In genomic region chr3:120369000-120369399, GRCh38 we compare ENCODE assay signal across 14 cellular contexts.
DNase-seq lines count a peak whose midpoint lies in the region; ATAC-seq lines count a peak whose summit lies in the region.
"Had no signal": no experiment of that assay in that cellular context is flagged by ENCODE, and none has a peak within 500 bp of the region (broad histone marks: within the 10 kb centered on the region; RNA-seq: fewer than 3 reads in every experiment).

No MANE protein-coding gene starts in this region.

- H3K27ac Mint-ChIP-seq in stimulated activated naive B cell treated with anti-CD40 and anti-IgM and Interleukin-4, amounts not matched to agents 10 μg/mL and 1 μg/mL and 100 μg/mL, for 72 hours: no peak overlapping the region
- H3K27ac Mint-ChIP-seq in activated naive CD4-positive, alpha-beta T cell treated with anti-CD3 and anti-CD28 coated beads, Interleukin-2, amount 10 ng/mL, durations not matched to agents 7 days and 5 days: no peak overlapping the region
- H3K27ac Mint-ChIP-seq: activated CD8-positive, alpha-beta T cell treated with anti-CD3 and anti-CD28 coated beads for 36 hours; activated naive CD4-positive, alpha-beta T cell treated with anti-CD3 and anti-CD28 coated beads for 36 hours; CD8-positive, alpha-beta memory T cell had no signal

- CTCF ChIA-PET in activated naive CD4-positive, alpha-beta T cell treated with anti-CD3 and anti-CD28 coated beads, Interleukin-2, amount 10 ng/mL, durations not matched to agents 7 days and 5 days (lab: Charles Lee): no interaction called here

- ATAC-seq in GM19397 (IDR thresholded peaks at IDR 0.05; ENCODE audit: unreplicated experiment) (peak; percentile 93), HG02763 (IDR thresholded peaks at IDR 0.05; ENCODE audit: unreplicated experiment) (peak; percentile 87), HG03469 (IDR thresholded peaks at IDR 0.05; ENCODE audit: unreplicated experiment) (peak; percentile 66)
- peak; percentile 36 to 41 for ATAC-seq in stimulated activated naive B cell treated with anti-CD40 and anti-IgM and Interleukin-4, amounts not matched to agents 10 μg/mL and 1 μg/mL and 100 μg/mL, for 72 hours (replicated peaks)
- ATAC-seq: activated CD8-positive, alpha-beta T cell treated with anti-CD3 and anti-CD28 coated beads for 36 hours had no signal

- DNase-seq in stimulated activated naive B cell treated with anti-CD40 and anti-IgM and Interleukin-4, amounts not matched to agents 10 μg/mL and 1 μg/mL and 100 μg/mL, for 72 hours: no peak
- no peak for DNase-seq in activated naive CD4-positive, alpha-beta T cell treated with anti-CD3 and anti-CD28 coated beads, Interleukin-2, amount 10 ng/mL, durations not matched to agents 7 days and 5 days
- DNase-seq in DMS 273 treated with DMSO at 0.1 percent for 48 hours (lab: John Stamatoyannopoulos, UW) (no peak), SKM-1 treated with dmso at 0.1 percent for 144 hours (lab: John Stamatoyannopoulos, UW; ENCODE audit: unreplicated experiment) (no peak)
- DNase-seq: activated CD8-positive, alpha-beta T cell treated with anti-CD3 and anti-CD28 coated beads for 36 hours; activated naive CD4-positive, alpha-beta T cell treated with anti-CD3 and anti-CD28 coated beads for 36 hours; CD8-positive, alpha-beta memory T cell; H7; NCI-H2029 treated with DMSO at 0.1 percent for 48 hours; T-helper 2 cell had no signal

- peaks cover 15 to 39% of the 10 kb centered on the region in 2 donors for H3K27me3 Mint-ChIP-seq in stimulated activated naive B cell treated with anti-CD40 and anti-IgM and Interleukin-4, amounts not matched to agents 10 μg/mL and 1 μg/mL and 100 μg/mL, for 72 hours
- H3K27me3 Mint-ChIP-seq in activated naive CD4-positive, alpha-beta T cell treated with anti-CD3 and anti-CD28 coated beads, Interleukin-2, amount 10 ng/mL, durations not matched to agents 7 days and 5 days: peaks cover 31% of the 10 kb centered on the region

- no peak overlapping the region for H3K4me3 Mint-ChIP-seq in stimulated activated naive B cell treated with anti-CD40 and anti-IgM and Interleukin-4, amounts not matched to agents 10 μg/mL and 1 μg/mL and 100 μg/mL, for 72 hours
- no peak overlapping the region for H3K4me3 Mint-ChIP-seq in activated naive CD4-positive, alpha-beta T cell treated with anti-CD3 and anti-CD28 coated beads, Interleukin-2, amount 10 ng/mL, durations not matched to agents 7 days and 5 days
- H3K4me3 Mint-ChIP-seq: activated CD8-positive, alpha-beta T cell treated with anti-CD3 and anti-CD28 coated beads for 36 hours; activated naive CD4-positive, alpha-beta T cell treated with anti-CD3 and anti-CD28 coated beads for 36 hours; CD8-positive, alpha-beta memory T cell; central memory CD8-positive, alpha-beta T cell had no signal

- H3K36me3 Mint-ChIP-seq in stimulated activated naive B cell treated with anti-CD40 and anti-IgM and Interleukin-4, amounts not matched to agents 10 μg/mL and 1 μg/mL and 100 μg/mL, for 72 hours: no peaks in the 10 kb centered on the region
- H3K36me3 Mint-ChIP-seq in activated naive CD4-positive, alpha-beta T cell treated with anti-CD3 and anti-CD28 coated beads, Interleukin-2, amount 10 ng/mL, durations not matched to agents 7 days and 5 days: no peaks in the 10 kb centered on the region
- H3K36me3 Mint-ChIP-seq: CD8-positive, alpha-beta memory T cell had no signal

- H3K9me3 Mint-ChIP-seq in stimulated activated naive B cell treated with anti-CD40 and anti-IgM and Interleukin-4, amounts not matched to agents 10 μg/mL and 1 μg/mL and 100 μg/mL, for 72 hours: no peaks in the 10 kb centered on the region
- H3K9me3 Mint-ChIP-seq in activated naive CD4-positive, alpha-beta T cell treated with anti-CD3 and anti-CD28 coated beads, Interleukin-2, amount 10 ng/mL, durations not matched to agents 7 days and 5 days: no peaks in the 10 kb centered on the region
- H3K9me3 Mint-ChIP-seq: activated CD8-positive, alpha-beta T cell treated with anti-CD3 and anti-CD28 coated beads for 36 hours; activated naive CD4-positive, alpha-beta T cell treated with anti-CD3 and anti-CD28 coated beads for 36 hours; central memory CD8-positive, alpha-beta T cell had no signal

- no peaks in the 10 kb centered on the region for H3K4me1 Mint-ChIP-seq in stimulated activated naive B cell treated with anti-CD40 and anti-IgM and Interleukin-4, amounts not matched to agents 10 μg/mL and 1 μg/mL and 100 μg/mL, for 72 hours
- H3K4me1 Mint-ChIP-seq in activated naive CD4-positive, alpha-beta T cell treated with anti-CD3 and anti-CD28 coated beads, Interleukin-2, amount 10 ng/mL, durations not matched to agents 7 days and 5 days: no peaks in the 10 kb centered on the region
- H3K4me1 Mint-ChIP-seq: CD8-positive, alpha-beta memory T cell; central memory CD8-positive, alpha-beta T cell had no signal

Comparison
In these comparisons a context has a peak if more than half of its experiments do, and no peak if none do; other contexts are left out.
1. ATAC-seq: peak in every context shown above with its lines; median percentile 93 in GM19397; 87 in HG02763; 66 in HG03469; 38 in stimulated activated naive B cell treated with anti-CD40 and anti-IgM and Interleukin-4, amounts not matched to agents 10 μg/mL and 1 μg/mL and 100 μg/mL, for 72 hours.